ENCODE assay signal across 1 cellular context in genomic region chr3:127769284-127770081, GRCh38.
A peak's percentile ranks its signal among the peaks of the same experiment; 100 is the strongest.
TF ChIP-seq lines count a peak whose summit lies in the region.

No MANE protein-coding gene starts in this region.

TF ChIP-seq in GM12878, 131 proteins besides CTCF, POLR2A, EP300 and RAD21:
- no peak for TF ChIP-seq RAD51 (IDR thresholded peaks at IDR 0.05)
- TF ChIP-seq CREB1 (IDR thresholded peaks at IDR 0.05; ENCODE audit: low read depth), result no peak
- TF ChIP-seq MLLT1 (IDR thresholded peaks at IDR 0.05), result 0 out of 2 replicates have a peak, but pooled peaks have one; percentile 26
